8 cellular contexts compared by ENCODE assay signal in the genomic region with DNA sequence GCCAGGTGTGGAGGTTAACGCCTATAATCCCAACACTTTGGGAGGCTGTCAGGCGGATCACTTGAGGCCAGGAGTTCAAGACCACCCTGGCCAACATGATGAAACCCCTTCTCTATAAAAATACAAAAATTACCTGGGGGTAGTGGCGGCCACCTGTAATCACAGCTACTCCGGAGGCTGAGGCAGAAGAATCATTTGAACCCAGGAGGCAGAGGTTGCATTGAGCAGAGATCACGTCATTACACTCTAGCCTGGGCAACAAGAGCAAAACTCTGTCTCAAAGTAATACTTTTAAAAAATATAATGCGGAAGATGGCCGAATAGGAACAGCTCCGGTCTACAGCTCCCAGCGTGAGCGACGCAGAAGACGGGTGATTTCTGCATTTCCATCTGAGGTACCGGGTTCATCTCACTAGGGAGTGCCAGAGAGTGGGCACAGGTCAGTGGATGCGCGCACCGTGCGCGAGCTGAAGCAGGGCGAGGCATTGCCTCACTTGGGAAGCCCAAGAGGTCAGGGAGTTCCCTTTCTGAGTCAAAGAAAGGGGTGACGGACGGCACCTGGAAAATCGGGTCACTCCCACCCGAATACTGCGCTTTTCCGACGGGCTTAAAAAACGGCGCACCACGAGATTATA.
A peak's percentile ranks its signal among the peaks of the same experiment; 100 is the strongest.
DNase-seq lines count a peak whose midpoint lies in the region; TF ChIP-seq lines count a peak whose summit lies in the region.
"Not testable (repeated sequence)": the region's sequence is repeated elsewhere in the genome, so short reads cannot be mapped to it uniquely, and the experiment has no call there.

No MANE protein-coding gene starts in this region.

- H3K27me3 Mint-ChIP-seq in activated CD4-positive, alpha-beta T cell treated with anti-CD3 and anti-CD28 coated beads, Interleukin-2, amount 10 ng/mL, durations not matched to agents 24 days and 14 days; MCF 10A (ENCODE audit: insufficient read depth, unreplicated experiment): not testable (repeated sequence)

- H3K79me1 ChIP-seq in mesenchymal stem cell (replicated peaks; ENCODE audit: low read length, poor library complexity, severe bottlenecking), result not testable (repeated sequence)

- BruUV-seq in MCF 10A (replicated peaks; lab: Mats Ljungman, UMichigan), result not testable (repeated sequence)

- H3K9ac ChIP-seq in mesenchymal stem cell (ENCODE audit: low read length), result not testable (repeated sequence)

- H4K8ac ChIP-seq in mesenchymal stem cell (ENCODE audit: low read length), result not testable (repeated sequence)

- H3K4me2 ChIP-seq in mesenchymal stem cell (ENCODE audit: low read length, poor library complexity, severe bottlenecking), result peak overlapping the region; percentile 39

- not testable (repeated sequence) for H3K9me3 ChIP-seq in HAP-1; cardiac muscle cell (ENCODE audit: low read depth); mesenchymal stem cell (ENCODE audit: control insufficient read depth, low read length)

- peak overlapping the region; percentile 7 for H2BK15ac ChIP-seq in mesenchymal stem cell (ENCODE audit: low read depth, poor library complexity, severe bottlenecking)

- not testable (repeated sequence) for H3K4ac ChIP-seq in mesenchymal stem cell (ENCODE audit: low read depth in 1 of 2, low read length in 2 of 2)

- H3K4me1 ChIP-seq in HAP-1; mesenchymal stem cell (ENCODE audit: control insufficient read depth, insufficient read depth, low read depth, low read length): not testable (repeated sequence)
- H3K4me1 ChIP-seq in cardiac muscle cell (ENCODE audit: low read depth), result peaks cover 19% of the 10 kb centered on the region

- H4K91ac ChIP-seq in mesenchymal stem cell (ENCODE audit: low read length), result not testable (repeated sequence)

- H3K14ac ChIP-seq in mesenchymal stem cell (ENCODE audit: low read length in 2 of 2), result not testable (repeated sequence)

- H3K27ac ChIP-seq in cardiac muscle cell; mesenchymal stem cell (ENCODE audit: low read length, poor library complexity, severe bottlenecking); skin epidermis: not testable (repeated sequence)

- peak overlapping the region; percentile 38 for H3K4me3 ChIP-seq in AG10803 (ENCODE audit: low read length)
- peak overlapping the region; percentile 40 for H3K4me3 ChIP-seq in HAP-1
- H3K4me3 ChIP-seq in cardiac muscle cell, result peak overlapping the region; percentile 19
- not testable (repeated sequence) for H3K4me3 ChIP-seq in mesenchymal stem cell (ENCODE audit: insufficient read depth in 1 of 2, low read depth in 1 of 2, low read length in 2 of 2)
- peak overlapping the region; percentile 6 to 31 (median 24) for H3K4me3 ChIP-seq in skin epidermis

- not testable (repeated sequence) for H2BK12ac ChIP-seq in mesenchymal stem cell (ENCODE audit: low read length in 2 of 2)

- not testable (repeated sequence) for H3K27me3 ChIP-seq in HAP-1 (ENCODE audit: low read depth); cardiac muscle cell; mesenchymal stem cell (ENCODE audit: control insufficient read depth in 1 of 2, insufficient read depth in 1 of 2, low read length in 2 of 2)

- not testable (repeated sequence) for H3K36me3 Mint-ChIP-seq in activated CD4-positive, alpha-beta T cell treated with anti-CD3 and anti-CD28 coated beads, Interleukin-2, amount 10 ng/mL, durations not matched to agents 24 days and 14 days (ENCODE audit: low read depth); MCF 10A (ENCODE audit: insufficient read depth, unreplicated experiment)

- CTCF ChIA-PET in MCF 10A (lab: Yijun Ruan, JAX), result not testable (repeated sequence)

- not testable (repeated sequence) for H2BK5ac ChIP-seq in mesenchymal stem cell (ENCODE audit: low read depth, low read length, poor library complexity, severe bottlenecking)

- H2AFZ ChIP-seq in mesenchymal stem cell (ENCODE audit: low read depth, low read length), result not testable (repeated sequence)

- intact Hi-C loops in activated CD4-positive, alpha-beta T cell treated with anti-CD3 and anti-CD28 coated beads, Interleukin-2, amount 10 ng/mL, durations not matched to agents 24 days and 14 days (cut with micrococcal nuclease), result loop anchor here (5.0 kb wide), 1 partner anchor 39 kb away; no protein-coding TSS in a partner anchor
- intact Hi-C loops in MCF 10A (cut with micrococcal nuclease), result loop anchor here (10.0 kb wide), 1 partner anchor 354 kb away; no protein-coding TSS in a partner anchor

- DNase-seq in AG10803 (ENCODE audit: low read depth); MCF 10A (ENCODE audit: unreplicated experiment); cardiac muscle cell (ENCODE audit: low read depth in 1 of 2, low spot score in 1 of 2); mesenchymal stem cell: not testable (repeated sequence)
- DNase-seq in HAP-1 (ENCODE audit: low spot score in 2 of 2) (peak in 1 of 2 experiments; percentile 63), NCI-H526 treated with DMSO at 0.1 percent for 48 hours (lab: John Stamatoyannopoulos, UW) (peak; percentile 74)
- peak; percentile 72 for DNase-seq in activated CD4-positive, alpha-beta T cell treated with anti-CD3 and anti-CD28 coated beads, Interleukin-2, amount 10 ng/mL, durations not matched to agents 24 days and 14 days

- in situ Hi-C loops in HAP-1 (cut with MboI; ENCODE audit: low sequenced_read_pairs), result loop anchor here (10.0 kb wide), 1 partner anchor 226 kb away; no protein-coding TSS in a partner anchor

- not testable (repeated sequence) for TF ChIP-seq CTCF in AG10803 (conservative IDR thresholded peaks at IDR 0.05; ENCODE audit: low read length); MCF 10A (IDR thresholded peaks at IDR 0.05; ENCODE audit: unreplicated experiment); cardiac muscle cell (IDR thresholded peaks at IDR 0.05; ENCODE audit: low read depth, low read length)

- not testable (repeated sequence) for H3K36me3 ChIP-seq in HAP-1 (replicated peaks); cardiac muscle cell; mesenchymal stem cell (ENCODE audit: control insufficient read depth in 1 of 2, insufficient read depth in 2 of 2, low read depth in 1 of 2, low read length in 2 of 2)

- WGBS in mesenchymal stem cell, result 55% methylated on average over 21 of the region's 29 CpGs

- not testable (repeated sequence) for H3K9me3 Mint-ChIP-seq in activated CD4-positive, alpha-beta T cell treated with anti-CD3 and anti-CD28 coated beads, Interleukin-2, amount 10 ng/mL, durations not matched to agents 24 days and 14 days; MCF 10A (ENCODE audit: unreplicated experiment)

- POLR2A ChIA-PET in MCF 10A (lab: Yijun Ruan, JAX), result not testable (repeated sequence)

- peak overlapping the region; percentile 76 for H3K4me3 Mint-ChIP-seq in activated CD4-positive, alpha-beta T cell treated with anti-CD3 and anti-CD28 coated beads, Interleukin-2, amount 10 ng/mL, durations not matched to agents 24 days and 14 days
- peak overlapping the region; percentile 31 for H3K4me3 Mint-ChIP-seq in MCF 10A (ENCODE audit: unreplicated experiment)

- peak overlapping the region in 1 of 2 experiments; percentile 62 for H3K18ac ChIP-seq in mesenchymal stem cell (ENCODE audit: low read depth in 1 of 2, low read length in 2 of 2)

- not testable (repeated sequence) for H2AK5ac ChIP-seq in mesenchymal stem cell (ENCODE audit: low read length, severe bottlenecking)

- H2BK120ac ChIP-seq in mesenchymal stem cell (ENCODE audit: low read depth, low read length), result not testable (repeated sequence)

- H3K4me1 Mint-ChIP-seq in activated CD4-positive, alpha-beta T cell treated with anti-CD3 and anti-CD28 coated beads, Interleukin-2, amount 10 ng/mL, durations not matched to agents 24 days and 14 days; MCF 10A (ENCODE audit: insufficient read depth, unreplicated experiment): not testable (repeated sequence)

- peak overlapping the region; percentile 58 for H3K27ac Mint-ChIP-seq in activated CD4-positive, alpha-beta T cell treated with anti-CD3 and anti-CD28 coated beads, Interleukin-2, amount 10 ng/mL, durations not matched to agents 24 days and 14 days
- not testable (repeated sequence) for H3K27ac Mint-ChIP-seq in MCF 10A (ENCODE audit: low read depth, unreplicated experiment)

- not testable (repeated sequence) for H3K23ac ChIP-seq in mesenchymal stem cell (ENCODE audit: low read length in 2 of 2)
